Comparison of ENCODE assay signal across 8 cellular contexts in the genomic region with DNA sequence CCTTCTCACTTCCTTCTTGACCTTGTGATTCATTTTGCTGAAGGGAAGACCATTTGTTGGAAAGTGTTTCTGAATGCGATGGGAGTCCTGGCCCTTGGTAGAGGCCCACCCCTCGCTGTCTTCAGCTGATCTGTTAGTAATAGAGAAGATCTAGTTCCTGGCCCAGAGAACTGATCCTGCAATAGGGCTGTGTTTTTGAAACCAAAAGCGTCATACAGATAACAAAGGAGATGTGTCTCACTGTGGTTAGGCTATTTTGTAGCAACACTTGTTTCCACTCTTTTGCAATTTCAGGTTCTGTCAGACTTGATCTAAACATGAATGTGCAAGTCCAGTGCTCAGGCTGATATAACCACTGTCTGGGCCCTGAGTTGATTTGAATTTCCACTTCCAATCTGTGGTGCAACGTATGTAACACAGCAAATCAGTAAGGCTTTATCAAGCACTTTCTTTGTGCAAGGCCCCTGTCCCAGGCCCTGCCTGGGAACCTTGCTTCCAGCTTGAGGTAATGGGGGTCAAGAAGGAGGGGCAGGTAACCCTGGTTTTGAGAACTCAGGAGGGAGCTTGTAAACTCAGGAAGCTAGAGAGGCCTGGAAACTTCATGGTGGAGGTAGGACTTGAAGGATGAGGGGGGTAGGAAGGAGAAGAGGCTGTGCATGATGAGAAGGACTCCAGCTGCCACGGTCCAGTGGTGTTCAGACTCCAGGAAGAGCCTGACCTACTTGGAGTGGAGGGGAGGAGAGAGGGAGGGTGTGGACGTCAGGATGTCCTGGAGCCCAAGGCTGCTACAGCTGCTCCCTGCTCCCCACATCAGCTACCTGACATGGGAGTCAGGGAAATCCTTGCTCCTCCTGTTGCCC. TPM values are rescaled to one million over a fixed set of nuclear protein-coding genes. Genes with fewer than 3 reads are reported as not detected.
DNase-seq lines count a peak whose midpoint lies in the region; ATAC-seq and TF ChIP-seq lines count a peak whose summit lies in the region.

No MANE protein-coding gene starts in this region.

- H3K9ac ChIP-seq in H9 (ENCODE audit: extremely low read depth, insufficient read length, low read length): no peak overlapping the region

- H3K18ac ChIP-seq in H9 (ENCODE audit: insufficient read length, low read depth, low read length): no peak overlapping the region

- intact Hi-C loops in activated CD4-positive, alpha-beta memory T cell treated with anti-CD3 and anti-CD28 coated beads for 36 hours (cut with micrococcal nuclease): loop anchor here (1.0 to 5.0 kb wide), 8 partner anchors 9 to 177 kb away; partner anchors contain the start of gene HKDC1

- H3K27me3 ChIP-seq in CD4-positive, CD25-positive, alpha-beta regulatory T cell (ENCODE audit: control insufficient read depth, insufficient read depth, low read length): no peaks in the 10 kb centered on the region
- H3K27me3 ChIP-seq in H9 (ENCODE audit: insufficient read depth, low read length): no peaks in the 10 kb centered on the region

- H3K4ac ChIP-seq in H9 (ENCODE audit: low read depth, low read length): no peak overlapping the region

- H2AK5ac ChIP-seq in H9 (ENCODE audit: insufficient read length, low read length): no peak overlapping the region

- no peak overlapping the region for H4K5ac ChIP-seq in H9 (ENCODE audit: insufficient read length, low read depth, low read length)

- CTCF ChIA-PET in activated CD4-positive, alpha-beta memory T cell treated with anti-CD3 and anti-CD28 coated beads for 36 hours (lab: Charles Lee): interaction anchor here (0.6 to 6.7 kb wide), 4 partner anchors 20 to 45 kb away, joined by 3 to 62 read pairs (median 15); partner anchors contain the start of gene SRGN
- CTCF ChIA-PET in HEK293T (lab: Yijun Ruan, JAX): no interaction called here

- H3K14ac ChIP-seq in H9 (ENCODE audit: insufficient read depth, low read length): no peak overlapping the region

- H2BK120ac ChIP-seq in H9 (ENCODE audit: low read depth, low read length, poor library complexity, severe bottlenecking): no peak overlapping the region

- H3K4me2 ChIP-seq in H9 (ENCODE audit: insufficient read depth, insufficient read length, low read length): no peak overlapping the region

- H3K23me2 ChIP-seq in H9 (ENCODE audit: insufficient read length, low read depth, low read length, poor library complexity, severe bottlenecking): no peaks in the 10 kb centered on the region

- WGBS in H9 (ENCODE audit: extremely low coverage, insufficient read length, low lambda C conversion rate): no CpG with 5 or more reads among the region's 6 CpGs

- POLR2A ChIA-PET in activated CD4-positive, alpha-beta memory T cell treated with anti-CD3 and anti-CD28 coated beads for 36 hours (lab: Charles Lee): interaction anchor here (0.6 to 7.6 kb wide), 6 partner anchors 10 to 90 kb away, joined by 3 to 178 read pairs (median 18); partner anchors contain the start of gene SRGN
- POLR2A ChIA-PET in HEK293T (lab: Yijun Ruan, JAX): no interaction called here

- no peaks in the 10 kb centered on the region for H3K79me2 ChIP-seq in H9 (ENCODE audit: insufficient read depth, low read length)

- H3K79me1 ChIP-seq in H9 (ENCODE audit: insufficient read depth, low read depth, low read length, poor library complexity, severe bottlenecking): no peaks in the 10 kb centered on the region

- no peak overlapping the region for H4K91ac ChIP-seq in H9 (ENCODE audit: insufficient read length, low read depth, low read length)

- ATAC-seq in CD4-positive, CD25-positive, alpha-beta regulatory T cell (ENCODE audit: low read depth in 2 of 2): peak; percentile 71 to 76
- ATAC-seq in GM19397 (IDR thresholded peaks at IDR 0.05; ENCODE audit: unreplicated experiment): peak; percentile 56
- peak; percentile 48 for ATAC-seq in HG03457 (IDR thresholded peaks at IDR 0.05; ENCODE audit: unreplicated experiment)

- no peak overlapping the region for H3K56ac ChIP-seq in H9 (ENCODE audit: insufficient read length, low read depth, low read length)

- TF ChIP-seq CTCF in H9 (conservative IDR thresholded peaks at IDR 0.05): no peak

- H3K4me3 Mint-ChIP-seq in CD4-positive, CD25-positive, alpha-beta regulatory T cell: peak overlapping the region; percentile 30 to 87 (median 66)
- H3K4me3 Mint-ChIP-seq in activated CD4-positive, alpha-beta memory T cell treated with anti-CD3 and anti-CD28 coated beads for 36 hours: peak overlapping the region; percentile 71
- H3K4me3 Mint-ChIP-seq in H9: no peak overlapping the region

- no peak overlapping the region for H4K8ac ChIP-seq in H9 (replicated peaks; ENCODE audit: insufficient read length, low read depth, low read length)

- no peak overlapping the region for H3K23ac ChIP-seq in H9 (ENCODE audit: insufficient read length, low read depth, low read length)

- H3T11ph ChIP-seq in H9 (ENCODE audit: low read length): no peak overlapping the region

- no peaks in the 10 kb centered on the region for H3K36me3 Mint-ChIP-seq in CD4-positive, CD25-positive, alpha-beta regulatory T cell
- no peaks in the 10 kb centered on the region for H3K36me3 Mint-ChIP-seq in activated CD4-positive, alpha-beta memory T cell treated with anti-CD3 and anti-CD28 coated beads for 36 hours
- no peaks in the 10 kb centered on the region for H3K36me3 Mint-ChIP-seq in H9 (ENCODE audit: insufficient read depth in 1 of 3, low read depth in 3 of 3)

- no peaks in the 10 kb centered on the region for H3K9me3 ChIP-seq in CD4-positive, CD25-positive, alpha-beta regulatory T cell (ENCODE audit: control insufficient read depth in 2 of 2, low read length in 2 of 2)
- H3K9me3 ChIP-seq in H9 (ENCODE audit: control insufficient read depth, low read depth, low read length): no peaks in the 10 kb centered on the region

- H2BK5ac ChIP-seq in H9 (ENCODE audit: insufficient read length, low read length): no peak overlapping the region

- peak overlapping the region; percentile 95 to 99 (median 96) for H3K27ac Mint-ChIP-seq in CD4-positive, CD25-positive, alpha-beta regulatory T cell
- peak overlapping the region; percentile 97 for H3K27ac Mint-ChIP-seq in activated CD4-positive, alpha-beta memory T cell treated with anti-CD3 and anti-CD28 coated beads for 36 hours
- H3K27ac Mint-ChIP-seq in H9: peak overlapping the region in 1 of 3 experiments; percentile 88; a peak in 1 of 7 replicates

- H3K4me1 Mint-ChIP-seq in CD4-positive, CD25-positive, alpha-beta regulatory T cell: peaks cover 12 to 57% (median 26%) of the 10 kb centered on the region in 4 donors
- H3K4me1 Mint-ChIP-seq in activated CD4-positive, alpha-beta memory T cell treated with anti-CD3 and anti-CD28 coated beads for 36 hours (ENCODE audit: low read depth): peaks cover 64% of the 10 kb centered on the region
- H3K4me1 Mint-ChIP-seq in H9: no peaks in the 10 kb centered on the region

- H3K27me3 Mint-ChIP-seq in CD4-positive, CD25-positive, alpha-beta regulatory T cell: no peaks in the 10 kb centered on the region
- H3K27me3 Mint-ChIP-seq in activated CD4-positive, alpha-beta memory T cell treated with anti-CD3 and anti-CD28 coated beads for 36 hours: no peaks in the 10 kb centered on the region
- no peaks in the 10 kb centered on the region; the same call in none of the 2 replicates for H3K27me3 Mint-ChIP-seq in H9 (ENCODE audit: low read depth)

- peak overlapping the region; percentile 84 for H3K27ac ChIP-seq in CD4-positive, CD25-positive, alpha-beta regulatory T cell (ENCODE audit: insufficient read depth, low read length, poor library complexity, severe bottlenecking)
- H3K27ac ChIP-seq in H9 (ENCODE audit: insufficient read length, low read depth, low read length): no peak overlapping the region

- H3K36me3 ChIP-seq in CD4-positive, CD25-positive, alpha-beta regulatory T cell (ENCODE audit: control insufficient read depth, insufficient read depth, low read length): no peaks in the 10 kb centered on the region

- no peak overlapping the region for H2BK20ac ChIP-seq in H9 (ENCODE audit: low read depth, low read length, poor library complexity, severe bottlenecking)

- H2BK12ac ChIP-seq in H9 (ENCODE audit: insufficient read length, low read depth, low read length): no peak overlapping the region

- peaks cover 0 to 1% (median 0%) of the 10 kb centered on the region in 7 donors for H3K9me3 Mint-ChIP-seq in CD4-positive, CD25-positive, alpha-beta regulatory T cell
- no peaks in the 10 kb centered on the region for H3K9me3 Mint-ChIP-seq in activated CD4-positive, alpha-beta memory T cell treated with anti-CD3 and anti-CD28 coated beads for 36 hours
- H3K9me3 Mint-ChIP-seq in H9: no peaks in the 10 kb centered on the region

- DNase-seq in CD4-positive, CD25-positive, alpha-beta regulatory T cell: peak in 2 of 3 donors; percentile 69 to 88
- peak; percentile 68 for DNase-seq in activated CD4-positive, alpha-beta memory T cell treated with anti-CD3 and anti-CD28 coated beads for 36 hours
- DNase-seq in kidney tubule cell (ENCODE audit: low spot score) (peak; percentile 70), H9 (no peak), HEK293T (ENCODE audit: extremely low spot score) (no peak), NCI-H2171 treated with DMSO at 0.1 percent for 48 hours (lab: John Stamatoyannopoulos, UW) (no peak)

- no peak overlapping the region for H2BK15ac ChIP-seq in H9 (ENCODE audit: low read depth, low read length)

- no peaks in the 10 kb centered on the region for H4K20me1 ChIP-seq in H9 (ENCODE audit: control insufficient read depth, insufficient read depth, insufficient read length)

- peaks cover 45% of the 10 kb centered on the region for H3K4me1 ChIP-seq in CD4-positive, CD25-positive, alpha-beta regulatory T cell (ENCODE audit: control insufficient read depth, insufficient read depth, low read length, poor library complexity, severe bottlenecking)
- H3K4me1 ChIP-seq in H9 (ENCODE audit: insufficient read depth, low read length): no peaks in the 10 kb centered on the region

- H3K4me3 ChIP-seq in CD4-positive, CD25-positive, alpha-beta regulatory T cell (ENCODE audit: low read depth, low read length): peak overlapping the region; percentile 54

- no peak overlapping the region for H2AFZ ChIP-seq in H9 (ENCODE audit: low read length)

TF ChIP-seq in HEK293T, 16 proteins besides CTCF, POLR2A, EP300 and RAD21 (continues in another document):
- TF ChIP-seq SP1 (IDR thresholded peaks at IDR 0.05) (no peak), LEF1 (IDR thresholded peaks at IDR 0.05; ENCODE audit: borderline replicate concordance) (no peak), L3MBTL2 (conservative IDR thresholded peaks at IDR 0.05) (no peak), FOXM1 (IDR thresholded peaks at IDR 0.05; ENCODE audit: borderline replicate concordance) (no peak), FOXK2 (IDR thresholded peaks at IDR 0.05) (no peak), BHLHE40 (IDR thresholded peaks at IDR 0.05; ENCODE audit: borderline replicate concordance) (no peak)

RNA-seq across cellular contexts. Expression of gene SRGN, which starts 42.2 kb away (rescaled TPM):
- 580 TPM for total RNA-seq in CD4-positive, CD25-positive, alpha-beta regulatory T cell
- polyA plus RNA-seq in CD4-positive, CD25-positive, alpha-beta regulatory T cell: 100 to 1,000 TPM; 254 to 402 (median 306) TPM
- 100 to 1,000 TPM; 949 to 966 TPM for total RNA-seq in activated CD4-positive, alpha-beta memory T cell treated with anti-CD3 and anti-CD28 coated beads for 36 hours
- total RNA-seq in H9 (2021): not detected in 2 replicates

RNA-seq across cellular contexts. Expression of gene KIFBP, which starts 57.1 kb away (rescaled TPM):
- total RNA-seq in CD4-positive, CD25-positive, alpha-beta regulatory T cell: 5.1 TPM
- polyA plus RNA-seq in CD4-positive, CD25-positive, alpha-beta regulatory T cell: 1 to 10 TPM; 2.9 to 5.0 (median 4.2) TPM
- 10 to 100 TPM; 23.0 to 25.2 TPM for total RNA-seq in activated CD4-positive, alpha-beta memory T cell treated with anti-CD3 and anti-CD28 coated beads for 36 hours
- total RNA-seq in H9 (2021): 44.7 and 45.5 TPM in 2 replicates

Comparison
In these comparisons a context has a peak if more than half of its experiments do, and no peak if none do; other contexts are left out.
1. DNase-seq: peak in CD4-positive, CD25-positive, alpha-beta regulatory T cell (2 of 3), activated CD4-positive, alpha-beta memory T cell treated with anti-CD3 and anti-CD28 coated beads for 36 hours (single experiment) and kidney tubule cell (single experiment); none in H9 (single experiment), HEK293T (single experiment) and NCI-H2171 treated with DMSO at 0.1 percent for 48 hours (single experiment).
2. H3K4me3 Mint-ChIP-seq: peak in CD4-positive, CD25-positive, alpha-beta regulatory T cell (4 of 4) and activated CD4-positive, alpha-beta memory T cell treated with anti-CD3 and anti-CD28 coated beads for 36 hours (single experiment); none in H9 (0 of 2).
3. RNA of gene SRGN, which starts 42.2 kb away (total RNA-seq): 949 to 966 TPM in activated CD4-positive, alpha-beta memory T cell treated with anti-CD3 and anti-CD28 coated beads for 36 hours and 580 TPM in CD4-positive, CD25-positive, alpha-beta regulatory T cell (single experiment); not detected in H9; every median in the first group is over 100 times any median in the second.
4. Peak in every context shown above with its lines, with median percentiles within 50 percentile points of each other: ATAC-seq.